In the genomic region with DNA sequence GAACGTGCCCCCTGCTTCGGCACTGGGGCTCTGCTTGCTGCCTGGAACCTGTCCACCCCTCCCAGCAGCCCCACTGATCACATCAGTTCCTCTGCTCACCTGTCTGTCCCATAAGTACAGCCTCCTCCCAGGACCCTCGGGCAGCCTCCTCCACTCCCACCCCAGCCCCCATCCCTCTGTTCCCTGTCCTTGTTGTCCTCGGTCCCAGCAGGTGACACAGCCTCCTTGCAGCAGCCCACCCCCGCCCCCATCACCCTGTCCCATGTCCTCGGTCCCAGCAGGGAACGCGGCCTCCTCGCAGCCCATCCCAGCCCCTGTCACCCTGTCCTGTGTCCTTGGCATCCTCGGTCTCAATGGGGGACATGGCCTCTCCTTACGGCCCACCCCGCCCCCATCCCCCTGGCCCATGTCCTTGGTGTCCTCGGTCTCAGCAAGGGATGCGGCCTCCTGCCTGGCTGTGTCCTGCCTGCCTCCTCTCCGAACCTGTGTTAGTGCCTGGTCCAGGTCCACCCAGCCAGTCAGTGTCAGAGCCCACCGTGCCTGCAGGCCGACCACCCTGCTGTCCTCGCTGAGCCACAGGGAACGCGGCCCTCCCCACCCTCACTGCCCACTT, we compare ENCODE assay signal across 37 cellular contexts. TPM values are rescaled to one million over a fixed set of nuclear protein-coding genes. Genes with fewer than 3 reads are reported as not detected.
"Had no signal": no experiment of that assay in that cellular context is flagged by ENCODE, and none has a peak within 500 bp of the region (broad histone marks: within the 10 kb centered on the region; RNA-seq: fewer than 3 reads in every experiment).

No MANE protein-coding gene starts in this region.

- ATAC-seq: T-helper 17 cell had no signal

- H3K36me3 Mint-ChIP-seq: activated CD4-positive, alpha-beta memory T cell treated with anti-CD3 and anti-CD28 coated beads for 36 hours; activated naive CD4-positive, alpha-beta T cell treated with anti-CD3 and anti-CD28 coated beads, Interleukin-2, amount 10 ng/mL, durations not matched to agents 7 days and 5 days; memory B cell; stimulated activated naive B cell treated with anti-CD40 and anti-IgM and Interleukin-4, amounts not matched to agents 10 μg/mL and 1 μg/mL and 100 μg/mL, for 72 hours had no signal

- H3K4me1 Mint-ChIP-seq: activated CD4-positive, alpha-beta T cell treated with anti-CD3 and anti-CD28 coated beads, Interleukin-2, amount 10 ng/mL, durations not matched to agents 24 days and 14 days; activated naive CD4-positive, alpha-beta T cell treated with anti-CD3 and anti-CD28 coated beads, Interleukin-2, amount 10 ng/mL, durations not matched to agents 7 days and 5 days; central memory CD8-positive, alpha-beta T cell; T-helper 17 cell had no signal

- H3K4me1 ChIP-seq: breast epithelium had no signal

- H3K9me3 ChIP-seq: breast epithelium, esophagus squamous epithelium, heart right ventricle, stomach, thyroid gland had no signal

- H3K4me3 Mint-ChIP-seq: activated CD4-positive, alpha-beta memory T cell treated with anti-CD3 and anti-CD28 coated beads for 36 hours; activated CD4-positive, alpha-beta T cell treated with anti-CD3 and anti-CD28 coated beads, Interleukin-2, amount 10 ng/mL, durations not matched to agents 24 days and 14 days; activated naive CD4-positive, alpha-beta T cell treated with anti-CD3 and anti-CD28 coated beads, Interleukin-2, amount 10 ng/mL, durations not matched to agents 7 days and 5 days; activated T-helper 1 cell treated with anti-CD3 and anti-CD28 coated beads, Interleukin-12 subunit alpha, Interleukin-12 subunit beta, Interleukin-2, Interleukin-4 antibody, amounts not matched to agents 30 ng/mL and 10 ng/mL and 1 ng/mL, durations not matched to agents 14 hours and 24 hours and 36 hours; central memory CD8-positive, alpha-beta T cell; memory B cell; naive thymus-derived CD4-positive, alpha-beta T cell; stimulated activated naive B cell treated with anti-CD40 and anti-IgM and Interleukin-4, amounts not matched to agents 10 μg/mL and 1 μg/mL and 100 μg/mL, for 72 hours; T-helper 17 cell had no signal

- H3K4me3 ChIP-seq: breast epithelium, esophagus squamous epithelium, heart right ventricle, stomach, thyroid gland had no signal

- H3K27ac ChIP-seq: breast epithelium, epithelial cell of prostate, esophagus squamous epithelium, heart right ventricle, stomach, thyroid gland, WERI-Rb-1 had no signal

- FAIRE-seq: colon, endometrium, islet of Langerhans had no signal

- H3K27me3 ChIP-seq: thyroid gland had no signal

- H3K27me3 Mint-ChIP-seq: activated CD4-positive, alpha-beta T cell treated with anti-CD3 and anti-CD28 coated beads, Interleukin-2, amount 10 ng/mL, durations not matched to agents 24 days and 14 days had no signal

- H3K36me3 ChIP-seq: breast epithelium, esophagus squamous epithelium, heart right ventricle, stomach, thyroid gland, WERI-Rb-1 had no signal

- H3K27ac Mint-ChIP-seq: activated CD4-positive, alpha-beta memory T cell treated with anti-CD3 and anti-CD28 coated beads for 36 hours; activated CD4-positive, alpha-beta T cell treated with anti-CD3 and anti-CD28 coated beads, Interleukin-2, amount 10 ng/mL, durations not matched to agents 24 days and 14 days; activated naive CD4-positive, alpha-beta T cell treated with anti-CD3 and anti-CD28 coated beads, Interleukin-2, amount 10 ng/mL, durations not matched to agents 7 days and 5 days; activated T-helper 1 cell treated with anti-CD3 and anti-CD28 coated beads, Interleukin-12 subunit alpha, Interleukin-12 subunit beta, Interleukin-2, Interleukin-4 antibody, amounts not matched to agents 30 ng/mL and 10 ng/mL and 1 ng/mL, durations not matched to agents 14 hours and 24 hours and 36 hours; memory B cell; naive thymus-derived CD4-positive, alpha-beta T cell; stimulated activated naive B cell treated with anti-CD40 and anti-IgM and Interleukin-4, amounts not matched to agents 10 μg/mL and 1 μg/mL and 100 μg/mL, for 72 hours; T-helper 17 cell had no signal

- H3K9me3 Mint-ChIP-seq: central memory CD8-positive, alpha-beta T cell; memory B cell had no signal

- DNase-seq: activated CD4-positive, alpha-beta memory T cell treated with anti-CD3 and anti-CD28 coated beads for 36 hours; activated CD4-positive, alpha-beta T cell treated with anti-CD3 and anti-CD28 coated beads, Interleukin-2, amount 10 ng/mL, durations not matched to agents 24 days and 14 days; activated CD8-positive, alpha-beta memory T cell treated with anti-CD3 and anti-CD28 coated beads, Interleukin-2, amount 50 U/mL, for 4 hours; activated gamma-delta T cell; activated naive CD4-positive, alpha-beta T cell treated with anti-CD3 and anti-CD28 coated beads, Interleukin-2, amount 10 ng/mL, durations not matched to agents 7 days and 5 days; activated T-cell treated with anti-CD3 and anti-CD28 coated beads, Interleukin-2, amount 50 U/mL, for 1 hour; amniotic stem cell; dermis blood vessel endothelial cell; effector CD4-positive, alpha-beta T cell; esophagus squamous epithelium; foreskin melanocyte; heart right ventricle; midbrain; naive thymus-derived CD4-positive, alpha-beta T cell; stimulated activated CD4-positive, alpha-beta T cell treated with anti-CD3 and anti-CD28 coated beads, Interleukin-15, amount 100 ng/mL, for 24 hours; stimulated activated CD4-positive, alpha-beta T cell treated with anti-CD3 and anti-CD28 coated beads, Interleukin-2, amount 100 ng/mL, for 24 hours; stimulated activated naive B cell treated with anti-CD40 and anti-IgM and Interleukin-4, amounts not matched to agents 10 μg/mL and 1 μg/mL and 100 μg/mL, for 72 hours; stomach; T-helper 17 cell; T1000; thyroid gland; WERI-Rb-1 had no signal

RNA-seq across cellular contexts. Expression of gene OTOS, which starts 4.3 kb away (rescaled TPM):
- total RNA-seq: activated CD4-positive, alpha-beta memory T cell treated with anti-CD3 and anti-CD28 coated beads for 36 hours; activated CD4-positive, alpha-beta T cell treated with anti-CD3 and anti-CD28 coated beads, Interleukin-2, amount 10 ng/mL, durations not matched to agents 24 days and 14 days; activated CD8-positive, alpha-beta memory T cell treated with anti-CD3 and anti-CD28 coated beads for 36 hours; activated T-helper 1 cell treated with anti-CD3 and anti-CD28 coated beads, Interleukin-12 subunit alpha, Interleukin-12 subunit beta, Interleukin-2, Interleukin-4 antibody, amounts not matched to agents 30 ng/mL and 10 ng/mL and 1 ng/mL, durations not matched to agents 14 hours and 24 hours and 36 hours; breast epithelium; dermis blood vessel endothelial cell; esophagus squamous epithelium; glomerular endothelial cell; heart right ventricle; liver; naive thymus-derived CD4-positive, alpha-beta T cell; omental fat pad; renal cortical epithelial cell; stomach; T-helper 17 cell; urinary bladder had no signal
- polyA plus RNA-seq: heart right ventricle; liver; naive thymus-derived CD4-positive, alpha-beta T cell; neural cell; stomach; urinary bladder had no signal
